In genomic region chr2:32835148-32835547, GRCh38 we compare ENCODE assay signal across 16 cellular contexts.
A peak's percentile ranks its signal among the peaks of the same experiment; 100 is the strongest.
DNase-seq lines count a peak whose midpoint lies in the region; ATAC-seq and TF ChIP-seq lines count a peak whose summit lies in the region.
"Had no signal": no experiment of that assay in that cellular context is flagged by ENCODE, and none has a peak within 500 bp of the region (broad histone marks: within the 10 kb centered on the region; RNA-seq: fewer than 3 reads in every experiment).

No MANE protein-coding gene starts in this region.

- H3F3A ChIP-seq in PC-3 (ENCODE audit: low read length, unreplicated experiment): no peaks in the 10 kb centered on the region

- H3K27me3 ChIP-seq in OCI-LY3 (ENCODE audit: low read depth, low read length) (no peaks in the 10 kb centered on the region), adrenal gland (no peaks in the 10 kb centered on the region), PC-3 (ENCODE audit: low read length) (no peaks in the 10 kb centered on the region), body of pancreas (no peaks in the 10 kb centered on the region)

- no TSS peak for BruUV-seq in PC-3 (replicated peaks; lab: Mats Ljungman, UMichigan)

- TF ChIP-seq CTCF in OCI-LY3 (IDR thresholded peaks at IDR 0.05; ENCODE audit: low read depth, low read length) (no peak), adrenal gland (IDR thresholded peaks at IDR 0.05) (no peak), PC-3 (conservative IDR thresholded peaks at IDR 0.05; ENCODE audit: low read depth, low read length) (no peak), body of pancreas (IDR thresholded peaks at IDR 0.05) (no peak)

- H3K4me1 ChIP-seq in OCI-LY3 (ENCODE audit: low read length) (peaks cover 26% of the 10 kb centered on the region), adrenal gland (replicated peaks in 1 of 2) (peaks cover 0 to 4% of the 10 kb centered on the region in 2 donors), PC-3 (ENCODE audit: insufficient read depth, low read length) (no peaks in the 10 kb centered on the region), body of pancreas (no peaks in the 10 kb centered on the region)
- H3K4me1 ChIP-seq: prostate gland had no signal

- H3K27ac ChIP-seq in OCI-LY3 (ENCODE audit: low read length) (no peak overlapping the region), adrenal gland (no peak overlapping the region), PC-3 (ENCODE audit: low read length) (no peak overlapping the region), body of pancreas (no peak overlapping the region)
- H3K27ac ChIP-seq: prostate gland had no signal

- H3K4me3 Mint-ChIP-seq in activated naive CD4-positive, alpha-beta T cell treated with anti-CD3 and anti-CD28 coated beads, Interleukin-2, amount 10 ng/mL, durations not matched to agents 7 days and 5 days: peak overlapping the region; percentile 2
- no peak overlapping the region for H3K4me3 Mint-ChIP-seq in activated naive CD4-positive, alpha-beta T cell treated with anti-CD3 and anti-CD28 coated beads for 36 hours
- H3K4me3 Mint-ChIP-seq: CD4-positive, CD25-positive, alpha-beta regulatory T cell; stimulated activated naive B cell treated with anti-CD40 and anti-IgM and Interleukin-4, amounts not matched to agents 10 μg/mL and 1 μg/mL and 100 μg/mL, for 72 hours had no signal

- H3K9me3 Mint-ChIP-seq in activated naive CD4-positive, alpha-beta T cell treated with anti-CD3 and anti-CD28 coated beads, Interleukin-2, amount 10 ng/mL, durations not matched to agents 7 days and 5 days: no peaks in the 10 kb centered on the region
- H3K9me3 Mint-ChIP-seq in activated naive CD4-positive, alpha-beta T cell treated with anti-CD3 and anti-CD28 coated beads for 36 hours: peaks cover 16% of the 10 kb centered on the region
- H3K9me3 Mint-ChIP-seq: activated naive CD4-positive, alpha-beta T cell treated with anti-CD3 and anti-CD28 coated beads, Interleukin-2, amount 50 U/mL, for 72 hours; stimulated activated naive B cell treated with anti-CD40 and anti-IgM and Interleukin-4, amounts not matched to agents 10 μg/mL and 1 μg/mL and 100 μg/mL, for 72 hours had no signal

- peaks cover 9% of the 10 kb centered on the region for H3K27me3 Mint-ChIP-seq in activated naive CD4-positive, alpha-beta T cell treated with anti-CD3 and anti-CD28 coated beads, Interleukin-2, amount 10 ng/mL, durations not matched to agents 7 days and 5 days
- no peaks in the 10 kb centered on the region for H3K27me3 Mint-ChIP-seq in activated naive CD4-positive, alpha-beta T cell treated with anti-CD3 and anti-CD28 coated beads for 36 hours (ENCODE audit: low read depth)
- H3K27me3 Mint-ChIP-seq: CD4-positive, CD25-positive, alpha-beta regulatory T cell; stimulated activated naive B cell treated with anti-CD40 and anti-IgM and Interleukin-4, amounts not matched to agents 10 μg/mL and 1 μg/mL and 100 μg/mL, for 72 hours had no signal

- H3K4me2 ChIP-seq in OCI-LY3 (ENCODE audit: low read length) (peak overlapping the region; percentile 45), PC-3 (ENCODE audit: low read length) (no peak overlapping the region)

- DNase-seq in activated naive CD4-positive, alpha-beta T cell treated with anti-CD3 and anti-CD28 coated beads, Interleukin-2, amount 10 ng/mL, durations not matched to agents 7 days and 5 days: no peak
- no peak for DNase-seq in activated naive CD4-positive, alpha-beta T cell treated with anti-CD3 and anti-CD28 coated beads for 36 hours
- no peak for DNase-seq in adrenal gland
- DNase-seq in NCI-H69 (lab: John Stamatoyannopoulos, UW): no peak
- DNase-seq in PC-3: no peak
- no peak for DNase-seq in body of pancreas
- DNase-seq: activated CD4-positive, alpha-beta T cell treated with anti-CD3 and anti-CD28 coated beads for 48 hours; DMS79; Karpas-422; NCI-H446 treated with DMSO at 0.1 percent for 48 hours; stimulated activated naive B cell treated with anti-CD40 and anti-IgM and Interleukin-4, amounts not matched to agents 10 μg/mL and 1 μg/mL and 100 μg/mL, for 72 hours had no signal

- 66 to 89% (median 75%) methylated on average over 3 of the region's 3 CpGs for WGBS in adrenal gland, 4 donors
- 46 to 55% methylated on average over 3 of the region's 3 CpGs for WGBS in body of pancreas, 2 donors

- no peaks in the 10 kb centered on the region for H3K9me2 ChIP-seq in PC-3 (replicated peaks; ENCODE audit: low read length)

- H3K9ac ChIP-seq in OCI-LY3 (ENCODE audit: low read length): no peak overlapping the region
- H3K9ac ChIP-seq in PC-3 (ENCODE audit: low read length): no peak overlapping the region

- H3K36me3 Mint-ChIP-seq in activated naive CD4-positive, alpha-beta T cell treated with anti-CD3 and anti-CD28 coated beads, Interleukin-2, amount 10 ng/mL, durations not matched to agents 7 days and 5 days: no peaks in the 10 kb centered on the region
- no peaks in the 10 kb centered on the region for H3K36me3 Mint-ChIP-seq in activated naive CD4-positive, alpha-beta T cell treated with anti-CD3 and anti-CD28 coated beads for 36 hours (ENCODE audit: low read depth)
- H3K36me3 Mint-ChIP-seq: activated naive CD4-positive, alpha-beta T cell treated with anti-CD3 and anti-CD28 coated beads, Interleukin-2, amount 50 U/mL, for 72 hours; CD4-positive, CD25-positive, alpha-beta regulatory T cell; stimulated activated naive B cell treated with anti-CD40 and anti-IgM and Interleukin-4, amounts not matched to agents 10 μg/mL and 1 μg/mL and 100 μg/mL, for 72 hours had no signal

- CTCF ChIA-PET in activated naive CD4-positive, alpha-beta T cell treated with anti-CD3 and anti-CD28 coated beads, Interleukin-2, amount 10 ng/mL, durations not matched to agents 7 days and 5 days (lab: Charles Lee): no interaction called here
- CTCF ChIA-PET in activated naive CD4-positive, alpha-beta T cell treated with anti-CD3 and anti-CD28 coated beads for 36 hours (lab: Charles Lee): no interaction called here
- CTCF ChIA-PET in PC-3 (lab: Charles Lee): no interaction called here

- POLR2A ChIA-PET in PC-3 (lab: Charles Lee; ENCODE audit: unreplicated experiment): no interaction called here

- TF ChIP-seq POLR2A in adrenal gland (IDR thresholded peaks at IDR 0.05) (no peak), body of pancreas (IDR thresholded peaks at IDR 0.05) (no peak)

- peak; percentile 45 for ATAC-seq in HG02678 (IDR thresholded peaks at IDR 0.05; ENCODE audit: unreplicated experiment)
- no peak for ATAC-seq in PC-3
- no peak for ATAC-seq in body of pancreas
- ATAC-seq: activated naive CD4-positive, alpha-beta T cell treated with anti-CD3 and anti-CD28 coated beads, Interleukin-2, amount 50 U/mL, for 72 hours had no signal

- H3K27ac Mint-ChIP-seq in activated naive CD4-positive, alpha-beta T cell treated with anti-CD3 and anti-CD28 coated beads, Interleukin-2, amount 10 ng/mL, durations not matched to agents 7 days and 5 days: no peak overlapping the region
- no peak overlapping the region for H3K27ac Mint-ChIP-seq in activated naive CD4-positive, alpha-beta T cell treated with anti-CD3 and anti-CD28 coated beads for 36 hours
- H3K27ac Mint-ChIP-seq: activated naive CD4-positive, alpha-beta T cell treated with anti-CD3 and anti-CD28 coated beads, Interleukin-2, amount 50 U/mL, for 72 hours; CD4-positive, CD25-positive, alpha-beta regulatory T cell; stimulated activated naive B cell treated with anti-CD40 and anti-IgM and Interleukin-4, amounts not matched to agents 10 μg/mL and 1 μg/mL and 100 μg/mL, for 72 hours had no signal

- no peaks in the 10 kb centered on the region for H4K20me1 ChIP-seq in OCI-LY3 (ENCODE audit: insufficient read depth, low read length)
- H4K20me1 ChIP-seq in PC-3 (ENCODE audit: low read length): no peaks in the 10 kb centered on the region

- H3K36me3 ChIP-seq in OCI-LY3 (replicated peaks; ENCODE audit: low read depth, low read length) (no peaks in the 10 kb centered on the region), adrenal gland (replicated peaks in 1 of 2) (no peaks in the 10 kb centered on the region), PC-3 (ENCODE audit: low read depth, low read length) (no peaks in the 10 kb centered on the region), body of pancreas (replicated peaks in 1 of 2; ENCODE audit: insufficient read depth in 1 of 2, low read depth in 2 of 2) (no peaks in the 10 kb centered on the region)
- H3K36me3 ChIP-seq: prostate gland had no signal

- intact Hi-C loops in activated naive CD4-positive, alpha-beta T cell treated with anti-CD3 and anti-CD28 coated beads for 36 hours (cut with micrococcal nuclease): no loop called here
- intact Hi-C loops in adrenal gland (cut with DNase I): no loop called here
- intact Hi-C loops in PC-3 (cut with micrococcal nuclease): no loop called here
- intact Hi-C loops in body of pancreas (cut with DNase I): no loop called here

- H3K4me1 Mint-ChIP-seq in activated naive CD4-positive, alpha-beta T cell treated with anti-CD3 and anti-CD28 coated beads, Interleukin-2, amount 10 ng/mL, durations not matched to agents 7 days and 5 days: peaks cover 6% of the 10 kb centered on the region
- H3K4me1 Mint-ChIP-seq in activated naive CD4-positive, alpha-beta T cell treated with anti-CD3 and anti-CD28 coated beads for 36 hours (ENCODE audit: low read depth): no peaks in the 10 kb centered on the region
- H3K4me1 Mint-ChIP-seq: CD4-positive, CD25-positive, alpha-beta regulatory T cell had no signal

- H3K4me3 ChIP-seq in OCI-LY3 (ENCODE audit: low read length): 0 out of 2 replicates have a peak overlapping the region, but pooled peaks have one; percentile 23
- H3K4me3 ChIP-seq in adrenal gland: no peak overlapping the region
- H3K4me3 ChIP-seq in PC-3 (ENCODE audit: low read length): no peak overlapping the region
- H3K4me3 ChIP-seq in body of pancreas: no peak overlapping the region
- H3K4me3 ChIP-seq: prostate gland had no signal

- H3K9me3 ChIP-seq in OCI-LY3 (ENCODE audit: insufficient read depth, low read length) (no peaks in the 10 kb centered on the region), adrenal gland (replicated peaks in 1 of 3) (no peaks in the 10 kb centered on the region), PC-3 (ENCODE audit: low read length) (no peaks in the 10 kb centered on the region), body of pancreas (no peaks in the 10 kb centered on the region)
- H3K9me3 ChIP-seq: prostate gland had no signal

- H2AFZ ChIP-seq in OCI-LY3 (ENCODE audit: low read depth, low read length) (peak overlapping the region; percentile 46; the same call in 1 of the 2 replicates), PC-3 (ENCODE audit: low read length) (no peak overlapping the region)

- no peaks in the 10 kb centered on the region for H3K79me2 ChIP-seq in OCI-LY3 (ENCODE audit: low read length)
- no peaks in the 10 kb centered on the region for H3K79me2 ChIP-seq in PC-3 (ENCODE audit: low read length)
